Comparison of ENCODE assay signal across 18 cellular contexts in the genomic region with DNA sequence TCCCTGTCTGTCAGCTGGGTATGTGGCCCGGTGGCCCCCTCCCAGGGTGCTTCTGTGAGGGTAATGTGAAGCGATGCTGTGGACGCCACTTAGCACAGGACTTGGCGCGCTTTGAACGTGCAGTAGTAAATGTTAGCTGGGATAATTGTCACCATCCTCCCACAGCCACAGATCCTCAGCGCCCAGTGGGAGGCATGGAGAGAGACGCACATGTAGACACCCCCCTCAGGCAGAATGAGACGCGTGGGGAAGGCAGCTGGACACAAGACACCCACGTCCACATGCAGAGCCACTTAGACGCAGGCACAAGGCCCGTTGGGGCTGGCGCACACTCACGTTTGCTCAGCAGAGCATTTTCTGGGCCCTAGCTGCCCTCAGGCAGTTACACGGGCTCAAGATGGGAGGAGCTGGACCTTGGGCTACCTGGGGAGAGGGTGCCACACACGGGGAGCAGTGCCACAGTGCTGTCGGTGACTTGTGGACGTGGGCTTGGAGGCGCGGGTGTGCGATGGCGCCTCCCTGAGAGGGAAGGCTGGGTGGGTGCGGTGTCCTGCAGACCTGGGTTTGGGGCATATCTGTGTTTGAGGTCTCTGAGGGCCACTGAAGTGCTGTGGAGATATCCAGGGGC. TPM values are rescaled to one million over a fixed set of nuclear protein-coding genes. Genes with fewer than 3 reads are reported as not detected.
"Had no signal": no experiment of that assay in that cellular context is flagged by ENCODE, and none has a peak within 500 bp of the region (broad histone marks: within the 10 kb centered on the region; RNA-seq: fewer than 3 reads in every experiment).

No MANE protein-coding gene starts in this region.

- H3K27ac ChIP-seq: heart right ventricle, ovary, prostate gland, right lobe of liver, stomach, thoracic aorta, transverse colon had no signal

- H3K9me3 ChIP-seq: heart right ventricle, ovary, prostate gland, right lobe of liver, stomach, thoracic aorta, transverse colon had no signal

- H3K27ac Mint-ChIP-seq: naive thymus-derived CD4-positive, alpha-beta T cell; nephron progenitor cell had no signal

- H3K4me3 Mint-ChIP-seq: naive thymus-derived CD4-positive, alpha-beta T cell; nephron progenitor cell had no signal

- H3K36me3 Mint-ChIP-seq: naive thymus-derived CD4-positive, alpha-beta T cell had no signal

- H3K27me3 ChIP-seq: ovary, right lobe of liver had no signal

- H3K4me3 ChIP-seq: heart right ventricle, lung, ovary, prostate gland, right lobe of liver, stomach, thoracic aorta, transverse colon had no signal

- H3K4me1 Mint-ChIP-seq: naive thymus-derived CD4-positive, alpha-beta T cell had no signal

- H3K4me1 ChIP-seq: prostate gland, right lobe of liver, stomach, transverse colon had no signal

- DNase-seq: central memory CD4-positive, alpha-beta T cell; effector memory CD4-positive, alpha-beta T cell; heart right ventricle; mesendoderm; naive thymus-derived CD4-positive, alpha-beta T cell; nephron progenitor cell; ovary; stimulated activated CD4-positive, alpha-beta T cell treated with anti-CD3 and anti-CD28 coated beads, Interleukin-2, amount 100 ng/mL, for 24 hours; stimulated activated naive CD4-positive, alpha-beta T cell; stomach; transverse colon had no signal

- H3K36me3 ChIP-seq: heart right ventricle, ovary, prostate gland, right lobe of liver, stomach, thoracic aorta, transverse colon had no signal

- H3K9me3 Mint-ChIP-seq: nephron progenitor cell had no signal

RNA-seq across cellular contexts. Expression of gene ADCYAP1R1, which starts 26.4 kb away (rescaled TPM):
- total RNA-seq: fibroblast of lung; glomerular endothelial cell; naive thymus-derived CD4-positive, alpha-beta T cell; renal cortical epithelial cell had no signal
- polyA plus RNA-seq: fibroblast of lung; naive thymus-derived CD4-positive, alpha-beta T cell had no signal
